10 cellular contexts compared by ENCODE assay signal in genomic region chr1:168180148-168180524, GRCh38. TPM values are rescaled to one million over a fixed set of nuclear protein-coding genes. Genes with fewer than 3 reads are reported as not detected.
DNase-seq lines count a peak whose midpoint lies in the region; ATAC-seq and TF ChIP-seq lines count a peak whose summit lies in the region.
"Had no signal": no experiment of that assay in that cellular context is flagged by ENCODE, and none has a peak within 500 bp of the region (broad histone marks: within the 10 kb centered on the region; RNA-seq: fewer than 3 reads in every experiment).

No MANE protein-coding gene starts in this region.

- no peak for TF ChIP-seq CTCF in activated CD8-positive, alpha-beta T cell treated with anti-CD3 and anti-CD28 coated beads for 36 hours (IDR thresholded peaks at IDR 0.05)
- TF ChIP-seq CTCF in transverse colon (IDR thresholded peaks at IDR 0.05) (no peak), glutamatergic neuron (IDR thresholded peaks at IDR 0.05; ENCODE audit: partially characterized antibody, unreplicated experiment) (no peak)

- WGBS in transverse colon (ENCODE audit: low coverage in 1 of 2), 2 donors: 30 to 31% methylated on average over 2 of the region's 2 CpGs

- H3K4me1 ChIP-seq in adipocyte (ENCODE audit: control insufficient read depth, insufficient read depth, low read length) (peaks cover 8% of the 10 kb centered on the region), transverse colon (peaks cover 2 to 26% (median 13%) of the 10 kb centered on the region in 4 donors)

- TF ChIP-seq POLR2A in transverse colon (IDR thresholded peaks at IDR 0.05): no peak

- H3K4me1 Mint-ChIP-seq in activated CD8-positive, alpha-beta T cell treated with anti-CD3 and anti-CD28 coated beads for 36 hours (ENCODE audit: low read depth): peaks cover 13% of the 10 kb centered on the region
- peaks cover 11% of the 10 kb centered on the region for H3K4me1 Mint-ChIP-seq in activated CD8-positive, alpha-beta T cell treated with anti-CD3 and anti-CD28 coated beads, Interleukin-2, amount 10 ng/mL, durations not matched to agents 7 days and 5 days (ENCODE audit: low read depth)
- H3K4me1 Mint-ChIP-seq in glutamatergic neuron (ENCODE audit: low read depth, unreplicated experiment): no peaks in the 10 kb centered on the region

- peaks cover 5% of the 10 kb centered on the region for H3K36me3 ChIP-seq in adipocyte (ENCODE audit: control insufficient read depth, insufficient read depth, low read length, severe bottlenecking)
- no peaks in the 10 kb centered on the region for H3K36me3 ChIP-seq in transverse colon

- no peak overlapping the region for H3K4me3 Mint-ChIP-seq in activated CD8-positive, alpha-beta T cell treated with anti-CD3 and anti-CD28 coated beads for 36 hours
- H3K4me3 Mint-ChIP-seq in activated CD8-positive, alpha-beta T cell treated with anti-CD3 and anti-CD28 coated beads, Interleukin-2, amount 10 ng/mL, durations not matched to agents 7 days and 5 days: no peak overlapping the region
- no peak overlapping the region for H3K4me3 Mint-ChIP-seq in glutamatergic neuron (ENCODE audit: unreplicated experiment)
- H3K4me3 Mint-ChIP-seq: T-helper 1 cell treated with Interleukin-12 subunit alpha and Interleukin-12 subunit beta and Interleukin-4 antibody, amounts not matched to agents 30 μg/mL and 1 μg/mL, for 36 hours had no signal

- H3K27me3 ChIP-seq in adipocyte (replicated peaks; ENCODE audit: control insufficient read depth, insufficient read depth, low read length) (no peaks in the 10 kb centered on the region), transverse colon (no peaks in the 10 kb centered on the region)

- CTCF ChIA-PET in activated CD8-positive, alpha-beta T cell treated with anti-CD3 and anti-CD28 coated beads for 36 hours (lab: Charles Lee): interaction anchor here (0.6 to 1.0 kb wide), 3 partner anchors 12 to 1406 kb away, joined by 3 to 4 read pairs (median 3); no protein-coding TSS in a partner anchor
- CTCF ChIA-PET in activated CD8-positive, alpha-beta T cell treated with anti-CD3 and anti-CD28 coated beads, Interleukin-2, amount 10 ng/mL, durations not matched to agents 7 days and 5 days (lab: Charles Lee): interaction anchor here (0.7 to 3.1 kb wide), 5 partner anchors 9 to 163 kb away, joined by 3 to 14 read pairs (median 6); no protein-coding TSS in a partner anchor

- ATAC-seq in activated CD8-positive, alpha-beta T cell treated with anti-CD3 and anti-CD28 coated beads for 36 hours: no peak
- ATAC-seq in activated CD8-positive, alpha-beta T cell treated with anti-CD3 and anti-CD28 coated beads, Interleukin-2, amount 10 ng/mL, durations not matched to agents 7 days and 5 days: no peak
- no peak for ATAC-seq in HG03097 (IDR thresholded peaks at IDR 0.05; ENCODE audit: low FRiP score, unreplicated experiment)

- peak; percentile 37 for DNase-seq in activated CD8-positive, alpha-beta T cell treated with anti-CD3 and anti-CD28 coated beads for 36 hours
- DNase-seq in activated CD8-positive, alpha-beta T cell treated with anti-CD3 and anti-CD28 coated beads, Interleukin-2, amount 10 ng/mL, durations not matched to agents 7 days and 5 days: no peak
- DNase-seq in adipocyte (ENCODE audit: low read depth): no peak
- peak; percentile 9 for DNase-seq in kidney tubule cell (ENCODE audit: low spot score)
- DNase-seq in transverse colon: no peak
- no peak for DNase-seq in SW480 (ENCODE audit: low spot score)
- no peak for DNase-seq in glutamatergic neuron
- DNase-seq: stimulated activated CD4-positive, alpha-beta T cell treated with anti-CD3 and anti-CD28 coated beads, Interleukin-4, amount 100 ng/mL, for 1 hour had no signal

- peaks cover 8% of the 10 kb centered on the region for H3K36me3 Mint-ChIP-seq in activated CD8-positive, alpha-beta T cell treated with anti-CD3 and anti-CD28 coated beads for 36 hours (ENCODE audit: low read depth)
- H3K36me3 Mint-ChIP-seq in activated CD8-positive, alpha-beta T cell treated with anti-CD3 and anti-CD28 coated beads, Interleukin-2, amount 10 ng/mL, durations not matched to agents 7 days and 5 days (ENCODE audit: low read depth): peaks cover 11% of the 10 kb centered on the region
- H3K36me3 Mint-ChIP-seq in glutamatergic neuron (ENCODE audit: unreplicated experiment): no peaks in the 10 kb centered on the region

- H3K9me3 Mint-ChIP-seq in activated CD8-positive, alpha-beta T cell treated with anti-CD3 and anti-CD28 coated beads for 36 hours: no peaks in the 10 kb centered on the region
- no peaks in the 10 kb centered on the region for H3K9me3 Mint-ChIP-seq in activated CD8-positive, alpha-beta T cell treated with anti-CD3 and anti-CD28 coated beads, Interleukin-2, amount 10 ng/mL, durations not matched to agents 7 days and 5 days (ENCODE audit: insufficient read depth)
- H3K9me3 Mint-ChIP-seq in glutamatergic neuron (ENCODE audit: unreplicated experiment): peaks cover 2% of the 10 kb centered on the region
- H3K9me3 Mint-ChIP-seq: T-helper 1 cell treated with Interleukin-12 subunit alpha and Interleukin-12 subunit beta and Interleukin-4 antibody, amounts not matched to agents 30 μg/mL and 1 μg/mL, for 36 hours had no signal

- H3K9me3 ChIP-seq in adipocyte (ENCODE audit: control insufficient read depth, low read length) (no peaks in the 10 kb centered on the region), transverse colon (no peaks in the 10 kb centered on the region)

- no peak for TF ChIP-seq EP300 in transverse colon (IDR thresholded peaks at IDR 0.05; ENCODE audit: low read depth)

- H3K9ac ChIP-seq in adipocyte (ENCODE audit: low read length): peak overlapping the region; percentile 97

- H3K27ac Mint-ChIP-seq in activated CD8-positive, alpha-beta T cell treated with anti-CD3 and anti-CD28 coated beads for 36 hours: no peak overlapping the region
- no peak overlapping the region for H3K27ac Mint-ChIP-seq in activated CD8-positive, alpha-beta T cell treated with anti-CD3 and anti-CD28 coated beads, Interleukin-2, amount 10 ng/mL, durations not matched to agents 7 days and 5 days
- H3K27ac Mint-ChIP-seq in glutamatergic neuron (ENCODE audit: unreplicated experiment): no peak overlapping the region
- H3K27ac Mint-ChIP-seq: T-helper 1 cell treated with Interleukin-12 subunit alpha and Interleukin-12 subunit beta and Interleukin-4 antibody, amounts not matched to agents 30 μg/mL and 1 μg/mL, for 36 hours had no signal

- intact Hi-C loops in activated CD8-positive, alpha-beta T cell treated with anti-CD3 and anti-CD28 coated beads for 36 hours (cut with micrococcal nuclease): loop anchor here (5.0 kb wide), 1 partner anchor 42 kb away; no protein-coding TSS in a partner anchor
- intact Hi-C loops in transverse colon (cut with DNase I; ENCODE audit: low total_unique reads): no loop called here

- peak overlapping the region; percentile 90 to 97 (median 93) for H3K27ac ChIP-seq in transverse colon

- in situ Hi-C loops in transverse colon (cut with MboI; ENCODE audit: low pct_ligation_motif_present in 1 of 4, low pct_unique_long_range_greater_than_20kb in 1 of 4, low sequenced_read_pairs in 3 of 4): no loop called here

- POLR2A ChIA-PET in activated CD8-positive, alpha-beta T cell treated with anti-CD3 and anti-CD28 coated beads for 36 hours (lab: Charles Lee): interaction anchor here (0.6 to 1.0 kb wide), 2 partner anchors 9 to 38 kb away, joined by 3 to 11 read pairs; no protein-coding TSS in a partner anchor
- POLR2A ChIA-PET in activated CD8-positive, alpha-beta T cell treated with anti-CD3 and anti-CD28 coated beads, Interleukin-2, amount 10 ng/mL, durations not matched to agents 7 days and 5 days (lab: Charles Lee): interaction anchor here (0.6 to 3.4 kb wide), 4 partner anchors 8 to 465 kb away, joined by 3 to 19 read pairs (median 3); partner anchors contain the start of gene SFT2D2

- H3K4me3 ChIP-seq in adipocyte (ENCODE audit: low read length) (peak overlapping the region; percentile 98), transverse colon (peak overlapping the region in 3 of 4 donors; percentile 59 to 78 (median 67))

- H3K27me3 Mint-ChIP-seq in activated CD8-positive, alpha-beta T cell treated with anti-CD3 and anti-CD28 coated beads for 36 hours: no peaks in the 10 kb centered on the region
- H3K27me3 Mint-ChIP-seq in activated CD8-positive, alpha-beta T cell treated with anti-CD3 and anti-CD28 coated beads, Interleukin-2, amount 10 ng/mL, durations not matched to agents 7 days and 5 days (ENCODE audit: low read depth): no peaks in the 10 kb centered on the region
- peaks cover 1% of the 10 kb centered on the region for H3K27me3 Mint-ChIP-seq in glutamatergic neuron (ENCODE audit: unreplicated experiment)

RNA-seq across cellular contexts. Expression of gene TIPRL, which starts 1.4 kb away (rescaled TPM):
- total RNA-seq in activated CD8-positive, alpha-beta T cell treated with anti-CD3 and anti-CD28 coated beads for 36 hours: 10 to 100 TPM; 52.2 to 52.5 TPM
- 10 to 100 TPM; 48.6 to 53.6 TPM for total RNA-seq in activated CD8-positive, alpha-beta T cell treated with anti-CD3 and anti-CD28 coated beads, Interleukin-2, amount 10 ng/mL, durations not matched to agents 7 days and 5 days
- total RNA-seq in transverse colon (10 to 100 TPM in 3 of 4 donors, 1 to 10 TPM in 1; 4.0 to 24.0 (median 19.6) TPM), glutamatergic neuron (ENCODE audit: unreplicated experiment) (27.8 TPM)

RNA-seq across cellular contexts. Expression of gene GPR161, which starts 43.4 kb away (rescaled TPM):
- total RNA-seq in activated CD8-positive, alpha-beta T cell treated with anti-CD3 and anti-CD28 coated beads for 36 hours: under 1 TPM; 0.16 to 0.20 TPM
- not detected for total RNA-seq in activated CD8-positive, alpha-beta T cell treated with anti-CD3 and anti-CD28 coated beads, Interleukin-2, amount 10 ng/mL, durations not matched to agents 7 days and 5 days
- total RNA-seq in transverse colon (1 to 10 TPM in 3 of 4 donors, under 1 TPM in 1; 0.60 to 3.3 (median 2.8) TPM), glutamatergic neuron (ENCODE audit: unreplicated experiment) (69.3 TPM)

RNA-seq across cellular contexts. Expression of gene SFT2D2, which starts 45.7 kb away (rescaled TPM):
- 10 to 100 TPM; 30.8 to 31.4 TPM for total RNA-seq in activated CD8-positive, alpha-beta T cell treated with anti-CD3 and anti-CD28 coated beads for 36 hours
- 10 to 100 TPM; 60.2 to 65.6 TPM for total RNA-seq in activated CD8-positive, alpha-beta T cell treated with anti-CD3 and anti-CD28 coated beads, Interleukin-2, amount 10 ng/mL, durations not matched to agents 7 days and 5 days
- total RNA-seq in transverse colon (10 to 100 TPM; 19.1 to 51.1 (median 38.2) TPM), glutamatergic neuron (ENCODE audit: unreplicated experiment) (32.9 TPM)

Comparison
In these comparisons a context has a peak if more than half of its experiments do, and no peak if none do; other contexts are left out.
1. DNase-seq: peak in activated CD8-positive, alpha-beta T cell treated with anti-CD3 and anti-CD28 coated beads for 36 hours (single experiment) and kidney tubule cell (single experiment); none in activated CD8-positive, alpha-beta T cell treated with anti-CD3 and anti-CD28 coated beads, Interleukin-2, amount 10 ng/mL, durations not matched to agents 7 days and 5 days (single experiment), adipocyte (single experiment), transverse colon (single experiment), SW480 (single experiment) and glutamatergic neuron (single experiment).
2. RNA of gene GPR161, which starts 43.4 kb away (total RNA-seq): 69.3 TPM in glutamatergic neuron (single experiment); 0.60 to 3.3 TPM in transverse colon, 0.16 to 0.20 TPM in activated CD8-positive, alpha-beta T cell treated with anti-CD3 and anti-CD28 coated beads for 36 hours and not detected in activated CD8-positive, alpha-beta T cell treated with anti-CD3 and anti-CD28 coated beads, Interleukin-2, amount 10 ng/mL, durations not matched to agents 7 days and 5 days; every median in the first group is over 10 times any median in the second.